Comparison of ENCODE assay signal across 36 cellular contexts in genomic region chr9:89010056-89010455, GRCh38. TPM values are rescaled to one million over a fixed set of nuclear protein-coding genes. Genes with fewer than 3 reads are reported as not detected.
"Had no signal": no experiment of that assay in that cellular context is flagged by ENCODE, and none has a peak within 500 bp of the region (broad histone marks: within the 10 kb centered on the region; RNA-seq: fewer than 3 reads in every experiment).

No MANE protein-coding gene starts in this region.

- H3K9me3 ChIP-seq: ascending aorta, body of pancreas, Peyer's patch had no signal

- H3K36me3 Mint-ChIP-seq: activated CD8-positive, alpha-beta memory T cell treated with anti-CD3 and anti-CD28 coated beads, Interleukin-2, amount 10 ng/mL, durations not matched to agents 7 days and 5 days; activated naive CD4-positive, alpha-beta T cell treated with anti-CD3 and anti-CD28 coated beads, Interleukin-2, amount 10 ng/mL, durations not matched to agents 7 days and 5 days; activated naive CD8-positive, alpha-beta T cell treated with anti-CD3 and anti-CD28 coated beads for 36 hours had no signal

- H3K27ac ChIP-seq: ascending aorta, body of pancreas, KMS-11, Peyer's patch, WERI-Rb-1 had no signal

- ATAC-seq: activated CD8-positive, alpha-beta memory T cell treated with anti-CD3 and anti-CD28 coated beads, Interleukin-2, amount 10 ng/mL, durations not matched to agents 7 days and 5 days; body of pancreas; PC-3 had no signal

- H3K4me3 Mint-ChIP-seq: activated CD4-positive, alpha-beta memory T cell treated with anti-CD3 and anti-CD28 coated beads, Interleukin-2, amount 10 ng/mL, durations not matched to agents 7 days and 5 days; activated CD8-positive, alpha-beta memory T cell treated with anti-CD3 and anti-CD28 coated beads, Interleukin-2, amount 10 ng/mL, durations not matched to agents 7 days and 5 days; activated naive CD4-positive, alpha-beta T cell treated with anti-CD3 and anti-CD28 coated beads, Interleukin-2, amount 10 ng/mL, durations not matched to agents 7 days and 5 days; activated naive CD8-positive, alpha-beta T cell treated with anti-CD3 and anti-CD28 coated beads for 36 hours had no signal

- H3K9me3 Mint-ChIP-seq: activated CD4-positive, alpha-beta memory T cell treated with anti-CD3 and anti-CD28 coated beads, Interleukin-2, amount 10 ng/mL, durations not matched to agents 7 days and 5 days; activated naive CD4-positive, alpha-beta T cell treated with anti-CD3 and anti-CD28 coated beads, Interleukin-2, amount 10 ng/mL, durations not matched to agents 7 days and 5 days; activated naive CD8-positive, alpha-beta T cell treated with anti-CD3 and anti-CD28 coated beads for 36 hours had no signal

- H3K27me3 ChIP-seq: ascending aorta, body of pancreas, Peyer's patch had no signal

- FAIRE-seq: bronchial epithelial cell had no signal

- H3K4me1 ChIP-seq: ascending aorta, body of pancreas, Peyer's patch had no signal

- H3K36me3 ChIP-seq: Peyer's patch, WERI-Rb-1 had no signal

- H3K27ac Mint-ChIP-seq: activated CD4-positive, alpha-beta memory T cell treated with anti-CD3 and anti-CD28 coated beads, Interleukin-2, amount 10 ng/mL, durations not matched to agents 7 days and 5 days; activated CD8-positive, alpha-beta memory T cell treated with anti-CD3 and anti-CD28 coated beads, Interleukin-2, amount 10 ng/mL, durations not matched to agents 7 days and 5 days; activated naive CD4-positive, alpha-beta T cell treated with anti-CD3 and anti-CD28 coated beads, Interleukin-2, amount 10 ng/mL, durations not matched to agents 7 days and 5 days; activated naive CD8-positive, alpha-beta T cell treated with anti-CD3 and anti-CD28 coated beads for 36 hours had no signal

- H3K4me3 ChIP-seq: ascending aorta, body of pancreas, Peyer's patch had no signal

- H3K9ac ChIP-seq: KMS-11 had no signal

- DNase-seq: activated CD4-positive, alpha-beta memory T cell treated with anti-CD3 and anti-CD28 coated beads, Interleukin-2, amount 10 ng/mL, durations not matched to agents 7 days and 5 days; activated CD4-positive, alpha-beta T cell treated with anti-CD3 and anti-CD28 coated beads for 1 hour; activated CD4-positive, alpha-beta T cell treated with anti-CD3 and anti-CD28 coated beads for 48 hours; activated CD4-positive, CD25-positive, alpha-beta regulatory T cell; activated CD8-positive, alpha-beta memory T cell treated with anti-CD3 and anti-CD28 coated beads for 24 hours; activated CD8-positive, alpha-beta memory T cell treated with anti-CD3 and anti-CD28 coated beads, Interleukin-2, amount 10 ng/mL, durations not matched to agents 7 days and 5 days; activated CD8-positive, alpha-beta memory T cell treated with anti-CD3 and anti-CD28 coated beads, Interleukin-2, amount 50 U/mL, for 48 hours; activated effector memory CD4-positive, alpha-beta T cell treated with Interleukin-2 at 50 U/mL for 16 hours; activated naive CD4-positive, alpha-beta T cell treated with anti-CD3 and anti-CD28 coated beads, Interleukin-2, amount 10 ng/mL, durations not matched to agents 7 days and 5 days; activated naive CD8-positive, alpha-beta T cell treated with anti-CD3 and anti-CD28 coated beads for 36 hours; activated T-cell treated with anti-CD3 and anti-CD28 coated beads, Interleukin-2, amount 50 U/mL, for 48 hours; amygdala; body of pancreas; caudate nucleus; MM.1S; MV-4-11; NCI-H1092; NCI-H1436 treated with DMSO at 0.1 percent for 48 hours; NCI-H2029; NCI-H345; NCI-H510A; NCI-H526; NCI-H748 treated with DMSO at 0.1 percent for 48 hours; NK-92 treated with Interleukin-12 subunit alpha and Interleukin-12 subunit beta, amount 100 ng/mL, for 24 hours; PC-3; Peyer's patch; RPMI8226; SIG-M5; SW 1271; T-helper 1 cell; T-helper 2 cell; T-helper 9 cell; WERI-Rb-1 had no signal

- H3K4me1 Mint-ChIP-seq: activated CD4-positive, alpha-beta memory T cell treated with anti-CD3 and anti-CD28 coated beads, Interleukin-2, amount 10 ng/mL, durations not matched to agents 7 days and 5 days; activated CD8-positive, alpha-beta memory T cell treated with anti-CD3 and anti-CD28 coated beads, Interleukin-2, amount 10 ng/mL, durations not matched to agents 7 days and 5 days; activated naive CD4-positive, alpha-beta T cell treated with anti-CD3 and anti-CD28 coated beads, Interleukin-2, amount 10 ng/mL, durations not matched to agents 7 days and 5 days; activated naive CD8-positive, alpha-beta T cell treated with anti-CD3 and anti-CD28 coated beads for 36 hours had no signal

- H3K4me2 ChIP-seq: KMS-11 had no signal

RNA-seq across cellular contexts. Expression of gene S1PR3, which starts 18.8 kb away (rescaled TPM):
- total RNA-seq: activated CD4-positive, alpha-beta memory T cell treated with anti-CD3 and anti-CD28 coated beads, Interleukin-2, amount 10 ng/mL, durations not matched to agents 7 days and 5 days had no signal
